1 cellular context compared by ENCODE assay signal in the genomic region with DNA sequence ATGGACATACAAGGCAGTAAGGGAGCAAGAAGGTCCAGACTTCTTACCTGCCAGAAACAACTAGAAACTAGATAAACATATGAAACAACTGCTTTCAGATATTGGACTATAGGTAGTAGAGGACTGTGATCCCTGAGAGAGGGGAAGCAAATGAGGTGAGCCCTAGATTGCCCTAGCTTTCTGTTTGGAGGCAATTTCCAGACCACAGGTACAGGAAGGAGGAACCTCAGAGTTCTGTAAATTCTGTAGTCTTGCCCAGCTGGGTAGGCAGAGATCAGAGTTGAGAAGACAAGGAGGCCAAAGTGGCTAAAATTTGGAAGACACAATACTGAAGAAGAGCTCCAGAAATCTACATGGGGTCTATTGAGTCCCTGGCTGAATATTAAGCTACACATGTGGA.
TF ChIP-seq lines count a peak whose summit lies in the region.

No MANE protein-coding gene starts in this region.

TF ChIP-seq in K562, 482 proteins besides CTCF, POLR2A, EP300 and RAD21 (continued from another document):
- TF ChIP-seq, protein P1, sequence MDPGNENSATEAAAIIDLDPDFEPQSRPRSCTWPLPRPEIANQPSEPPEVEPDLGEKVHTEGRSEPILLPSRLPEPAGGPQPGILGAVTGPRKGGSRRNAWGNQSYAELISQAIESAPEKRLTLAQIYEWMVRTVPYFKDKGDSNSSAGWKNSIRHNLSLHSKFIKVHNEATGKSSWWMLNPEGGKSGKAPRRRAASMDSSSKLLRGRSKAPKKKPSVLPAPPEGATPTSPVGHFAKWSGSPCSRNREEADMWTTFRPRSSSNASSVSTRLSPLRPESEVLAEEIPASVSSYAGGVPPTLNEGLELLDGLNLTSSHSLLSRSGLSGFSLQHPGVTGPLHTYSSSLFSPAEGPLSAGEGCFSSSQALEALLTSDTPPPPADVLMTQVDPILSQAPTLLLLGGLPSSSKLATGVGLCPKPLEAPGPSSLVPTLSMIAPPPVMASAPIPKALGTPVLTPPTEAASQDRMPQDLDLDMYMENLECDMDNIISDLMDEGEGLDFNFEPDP (CRISPR knock-in tag; IDR thresholded peaks at IDR 0.05), result no peak
- TF ChIP-seq ZNF197 (CRISPR knock-in tag; IDR thresholded peaks at IDR 0.05; ENCODE audit: low read depth), result no peak
- no peak for TF ChIP-seq ELF1 (tag; IDR thresholded peaks at IDR 0.05)
- TF ChIP-seq SAFB2 (IDR thresholded peaks at IDR 0.05; ENCODE audit: borderline replicate concordance, low read depth, low read length, severe bottlenecking), result no peak
- no peak for TF ChIP-seq ZNF217 (CRISPR knock-in tag; IDR thresholded peaks at IDR 0.05)
- TF ChIP-seq GTF2F1 (IDR thresholded peaks at IDR 0.05; ENCODE audit: low read depth, low read length), result no peak
- no peak for TF ChIP-seq TBL1XR1 (IDR thresholded peaks at IDR 0.05; ENCODE audit: low read length in 2 of 2)
